ENCODE assay signal across 22 cellular contexts in genomic region chr10:68067508-68067907, GRCh38. TPM values are rescaled to one million over a fixed set of nuclear protein-coding genes. Genes with fewer than 3 reads are reported as not detected.
A peak's percentile ranks its signal among the peaks of the same experiment; 100 is the strongest.
DNase-seq lines count a peak whose midpoint lies in the region; ATAC-seq, FAIRE-seq and TF ChIP-seq lines count a peak whose summit lies in the region.
"Had no signal": no experiment of that assay in that cellular context is flagged by ENCODE, and none has a peak within 500 bp of the region (broad histone marks: within the 10 kb centered on the region; RNA-seq: fewer than 3 reads in every experiment).

No MANE protein-coding gene starts in this region.

- no peak overlapping the region for H3K27ac ChIP-seq in A549
- peak overlapping the region; percentile 26 for H3K27ac ChIP-seq in GM23248
- H3K27ac ChIP-seq in Panc1 (ENCODE audit: low read length): peak overlapping the region; percentile 37; the same call in 1 of the 2 replicates
- H3K27ac ChIP-seq in left ventricle myocardium inferior (replicated peaks): no peak overlapping the region
- H3K27ac ChIP-seq in effector memory CD4-positive, alpha-beta T cell (ENCODE audit: insufficient read depth, low read length, poor library complexity, severe bottlenecking): no peak overlapping the region
- H3K27ac ChIP-seq: C4-2B, KMS-11 had no signal

- no peak overlapping the region for H3K4me3 ChIP-seq in A549
- peak overlapping the region; percentile 95 for H3K4me3 ChIP-seq in GM23248
- no peak overlapping the region for H3K4me3 ChIP-seq in Panc1 (ENCODE audit: low read depth in 2 of 2, low read length in 2 of 2)
- H3K4me3 ChIP-seq in left ventricle myocardium inferior: no peak overlapping the region
- H3K4me3 ChIP-seq in effector memory CD4-positive, alpha-beta T cell (ENCODE audit: insufficient read depth, low read depth, low read length, poor library complexity, severe bottlenecking): no peak overlapping the region

- H3K36me3 ChIP-seq in GM23248 (ENCODE audit: low read depth) (peaks cover 76% of the 10 kb centered on the region), Panc1 (ENCODE audit: control insufficient read depth, insufficient read depth, low read length) (peaks cover 13% of the 10 kb centered on the region), left ventricle myocardium inferior (peaks cover 19% of the 10 kb centered on the region)
- H3K36me3 ChIP-seq in effector memory CD4-positive, alpha-beta T cell (ENCODE audit: control insufficient read depth, insufficient read depth, low read length): peaks cover 5% of the 10 kb centered on the region

- no peak overlapping the region for H3K4me3 Mint-ChIP-seq in effector memory CD8-positive, alpha-beta T cell
- no peak overlapping the region for H3K4me3 Mint-ChIP-seq in immature natural killer cell

- no peak overlapping the region; the same call in 1 of the 2 replicates for H3K9ac ChIP-seq in GM23248
- H3K9ac ChIP-seq: KMS-11 had no signal

- H2AFZ ChIP-seq in GM23248: no peak overlapping the region

- no peak for TF ChIP-seq POLR2A in A549 (IDR thresholded peaks at IDR 0.05; ENCODE audit: low read length)

- POLR2A ChIA-PET in A549 (lab: Yijun Ruan, JAX): no interaction called here
- POLR2A ChIA-PET in Panc1 (lab: Charles Lee): interaction anchor here (0.6 to 1.1 kb wide), 2 partner anchors 14 to 41 kb away, joined by 3 to 6 read pairs; no protein-coding TSS in a partner anchor

- intact Hi-C loops in Panc1 (cut with micrococcal nuclease; ENCODE audit: unreplicated experiment) (no loop called here), left ventricle myocardium inferior (cut with micrococcal nuclease) (no loop called here)

- peak overlapping the region; percentile 38 to 81 for H3K27ac Mint-ChIP-seq in effector memory CD8-positive, alpha-beta T cell
- H3K27ac Mint-ChIP-seq in immature natural killer cell: no peak overlapping the region

- ATAC-seq in A549 (no peak), Panc1 (no peak), HG03159 (IDR thresholded peaks at IDR 0.05; ENCODE audit: unreplicated experiment) (no peak)
- ATAC-seq in effector memory CD8-positive, alpha-beta T cell (replicated peaks): no peak
- ATAC-seq: HCT116, SK-N-SH treated with all-trans-retinoic acid at 6 μM for 48 hours had no signal

- no peaks in the 10 kb centered on the region for H3K9me3 Mint-ChIP-seq in effector memory CD8-positive, alpha-beta T cell
- no peaks in the 10 kb centered on the region for H3K9me3 Mint-ChIP-seq in immature natural killer cell

- CTCF ChIA-PET in A549 (lab: Yijun Ruan, JAX) (interaction anchor here (0.9 to 1.4 kb wide), 4 partner anchors 11 to 235 kb away, joined by 3 to 5 read pairs (median 3); no protein-coding TSS in a partner anchor), Panc1 (lab: Charles Lee) (no interaction called here)

- H3K27me3 ChIP-seq in GM23248 (replicated peaks; ENCODE audit: insufficient read depth) (no peaks in the 10 kb centered on the region), Panc1 (ENCODE audit: control insufficient read depth, insufficient read depth, low read length) (no peaks in the 10 kb centered on the region), left ventricle myocardium inferior (ENCODE audit: low read depth) (no peaks in the 10 kb centered on the region)
- H3K27me3 ChIP-seq in effector memory CD4-positive, alpha-beta T cell (replicated peaks; ENCODE audit: control insufficient read depth, insufficient read depth, low read length, poor library complexity, severe bottlenecking): no peaks in the 10 kb centered on the region

- peaks cover 27% of the 10 kb centered on the region for H4K20me1 ChIP-seq in GM23248 (ENCODE audit: insufficient read depth)

- H3K9me3 ChIP-seq in A549 (no peaks in the 10 kb centered on the region), GM23248 (ENCODE audit: low read depth) (no peaks in the 10 kb centered on the region), Panc1 (ENCODE audit: control insufficient read depth, insufficient read depth, low read depth, low read length) (no peaks in the 10 kb centered on the region), left ventricle myocardium inferior (replicated peaks) (no peaks in the 10 kb centered on the region)
- no peaks in the 10 kb centered on the region for H3K9me3 ChIP-seq in effector memory CD4-positive, alpha-beta T cell (ENCODE audit: control insufficient read depth, low read length)

- H3F3A ChIP-seq in GM23248 (ENCODE audit: insufficient read depth): peaks cover 85% of the 10 kb centered on the region

- peaks cover 31% of the 10 kb centered on the region for H3K36me3 Mint-ChIP-seq in effector memory CD8-positive, alpha-beta T cell (ENCODE audit: insufficient read depth)
- peaks cover 0 to 5% (median 3%) of the 10 kb centered on the region in 3 donors for H3K36me3 Mint-ChIP-seq in immature natural killer cell

- H3K4me2 ChIP-seq in A549 (peak overlapping the region; percentile 26; the same call in 2 of the 3 replicates), GM23248 (ENCODE audit: unreplicated experiment) (peak overlapping the region; percentile 48)
- H3K4me2 ChIP-seq: KMS-11 had no signal

- H3K79me2 ChIP-seq in GM23248 (ENCODE audit: insufficient read depth): peaks cover 100% of the 10 kb centered on the region

- H3K27me3 Mint-ChIP-seq in effector memory CD8-positive, alpha-beta T cell: no peaks in the 10 kb centered on the region
- no peaks in the 10 kb centered on the region for H3K27me3 Mint-ChIP-seq in immature natural killer cell (ENCODE audit: low read depth in 3 of 3)

- 49% methylated on average over 3 of the region's 3 CpGs for WGBS in A549 (ENCODE audit: missing lambda C conversion rate)
- 59 to 61% methylated on average over 3 of the region's 3 CpGs for WGBS in GM23248 (ENCODE audit: low coverage in 1 of 2, low lambda C conversion rate in 2 of 2, missing lambda C conversion rate in 2 of 2), 2 experiments

- DNase-seq in A549 (ENCODE audit: low read depth in 1 of 2, low spot score in 1 of 2) (no peak), GM23248 (no peak), Panc1 (ENCODE audit: low read depth, low spot score) (no peak), left ventricle myocardium inferior (no peak), immature natural killer cell (no peak)
- no peak for DNase-seq in effector memory CD8-positive, alpha-beta T cell
- DNase-seq in effector memory CD4-positive, alpha-beta T cell: no peak
- DNase-seq: COR-L47, MM.1S, NCI-H1105, NCI-H1694, NCI-H2107, NCI-H2227 treated with DMSO at 0.1 percent for 48 hours, NCI-H524 treated with DMSO at 0.1 percent for 48 hours, SHP77 had no signal

- in situ Hi-C loops in GM23248 (cut with MboI) (no loop called here), Panc1 (cut with HindIII; ENCODE audit: low pct_unique_long_range_greater_than_20kb, low sequenced_read_pairs) (no loop called here)

- H3K4me1 ChIP-seq in A549 (peaks cover 53% of the 10 kb centered on the region), GM23248 (ENCODE audit: insufficient read depth) (peaks cover 44% of the 10 kb centered on the region), Panc1 (ENCODE audit: control insufficient read depth, insufficient read depth, low read length) (peaks cover 41% of the 10 kb centered on the region), left ventricle myocardium inferior (peaks cover 28% of the 10 kb centered on the region)
- H3K4me1 ChIP-seq in effector memory CD4-positive, alpha-beta T cell (ENCODE audit: control insufficient read depth, insufficient read depth, low read length, poor library complexity, severe bottlenecking): no peaks in the 10 kb centered on the region

- FAIRE-seq in A549 (lab: Jason Lieb, UNC): no peak
- FAIRE-seq: A204.1, GM19239 had no signal

- TF ChIP-seq RAD21 in A549 (conservative IDR thresholded peaks at IDR 0.05 in 1 of 2, IDR thresholded peaks at IDR 0.05 in 1 of 2): no peak

- TF ChIP-seq CTCF in A549 (IDR thresholded peaks at IDR 0.05) (no peak), Panc1 (IDR thresholded peaks at IDR 0.05) (no peak), left ventricle myocardium inferior (IDR thresholded peaks at IDR 0.05; ENCODE audit: borderline replicate concordance) (no peak)

- BruUV-seq in Panc1 (replicated peaks; lab: Mats Ljungman, UMichigan): no TSS peak

- no peaks in the 10 kb centered on the region for H3K9me2 ChIP-seq in GM23248 (ENCODE audit: insufficient read depth)

- TF ChIP-seq EP300 in A549 (IDR thresholded peaks at IDR 0.05): no peak

- H3K4me1 Mint-ChIP-seq in effector memory CD8-positive, alpha-beta T cell (ENCODE audit: low read depth in 2 of 2): peaks cover 19 to 38% of the 10 kb centered on the region in 2 donors
- H3K4me1 Mint-ChIP-seq in immature natural killer cell: peaks cover 28 to 59% of the 10 kb centered on the region in 2 donors

TF ChIP-seq in A549, 52 proteins besides CTCF, POLR2A, EP300 and RAD21:
- TF ChIP-seq ZFP36 (IDR thresholded peaks at IDR 0.05; ENCODE audit: borderline replicate concordance, partially characterized antibody) (no peak), SREBF2 (IDR thresholded peaks at IDR 0.05) (no peak), CBX8 (IDR thresholded peaks at IDR 0.05) (no peak)
TF ChIP-seq in A549: peak in this region for 0.

RNA-seq across cellular contexts. Expression of gene HERC4, which starts 7.6 kb away (rescaled TPM):
- polyA plus RNA-seq in A549 (2011; rRNA removed) (40.5 and 51.3 TPM in 2 replicates), A549 (2017; fragmentation: RNase III; extraction: RNeasy Plus Mini Kit Qiagen cat#74134 plus additional on column Dnase treatment) (42.2 to 53.7 TPM (median 43.2 TPM) in 3 replicates), GM23248 (2016; fragmentation: Nextera tagmentation; extraction: Ambion mirVana) (116 and 127 TPM in 2 replicates), immature natural killer cell (10 to 100 TPM in 2 of 3 donors, 1 to 10 TPM in 1; 9.6 to 20.7 (median 12.7) TPM)
- 13.8 and 16.0 TPM in 2 replicates for polyA plus RNA-seq in A549 (2012; cell fraction: cytosol; rRNA removed)
- polyA plus RNA-seq in A549 (2012; cell fraction: nucleus; rRNA removed): 18.3 and 43.5 TPM in 2 replicates
- polyA minus RNA-seq in A549 (2011; rRNA and poly(A)+ RNA removed): 25.5 and 29.6 TPM in 2 replicates
- total RNA-seq in GM23248 (2014; rRNA removed; shearing (Covaris generic)): 228 and 289 TPM in 2 replicates
- total RNA-seq in Panc1 (2021; ENCODE audit: unreplicated experiment) (119 TPM), left ventricle myocardium inferior (31.9 TPM)
- 40.5 TPM for polyA plus RNA-seq in Panc1 (2012; ENCODE audit: insufficient read length)

RNA-seq across cellular contexts. Expression of gene MYPN, which starts 41.8 kb away (rescaled TPM):
- polyA plus RNA-seq in A549 (2011; rRNA removed) (2.1 and 2.3 TPM in 2 replicates), A549 (2017; fragmentation: RNase III; extraction: RNeasy Plus Mini Kit Qiagen cat#74134 plus additional on column Dnase treatment) (1.5 to 1.8 TPM (median 1.5 TPM) in 3 replicates), GM23248 (2016; fragmentation: Nextera tagmentation; extraction: Ambion mirVana) (8.8 and 9.2 TPM in 2 replicates), immature natural killer cell (not detected)
- polyA plus RNA-seq in A549 (2012; cell fraction: cytosol; rRNA removed): 0.67 and 0.95 TPM in 2 replicates
- 1.1 and 1.9 TPM in 2 replicates for polyA plus RNA-seq in A549 (2012; cell fraction: nucleus; rRNA removed)
- polyA minus RNA-seq in A549 (2011; rRNA and poly(A)+ RNA removed): 2.3 and 2.6 TPM in 2 replicates
- total RNA-seq in GM23248 (2014; rRNA removed; shearing (Covaris generic)): 14.5 and 20.0 TPM in 2 replicates
- total RNA-seq in Panc1 (2021; ENCODE audit: unreplicated experiment) (39.1 TPM), left ventricle myocardium inferior (124 TPM)
- polyA plus RNA-seq in Panc1 (2012; ENCODE audit: insufficient read length): 16.3 TPM

Comparison
In these comparisons a context has a peak if more than half of its experiments do, and no peak if none do; other contexts are left out.
1. H3K27ac ChIP-seq: peak in GM23248 (single experiment) and Panc1 (single experiment); none in A549 (0 of 2), left ventricle myocardium inferior (single experiment) and effector memory CD4-positive, alpha-beta T cell (single experiment).
2. H3K27ac Mint-ChIP-seq: peak in effector memory CD8-positive, alpha-beta T cell (2 of 2); none in immature natural killer cell (0 of 6).